1 cellular context compared by ENCODE assay signal in genomic region chr14:49768301-49769121, GRCh38.
TF ChIP-seq lines count a peak whose summit lies in the region.

No MANE protein-coding gene starts in this region.

TF ChIP-seq in HepG2, 621 proteins besides CTCF, POLR2A, EP300 and RAD21 (continued from another document and continues in another):
- TF ChIP-seq THAP9 (CRISPR knock-in tag; IDR thresholded peaks at IDR 0.05; ENCODE audit: borderline replicate concordance) (peak; percentile 78), ZFP41 (CRISPR knock-in tag; IDR thresholded peaks at IDR 0.05; ENCODE audit: borderline replicate concordance) (no peak), TCF7 (IDR thresholded peaks at IDR 0.05; ENCODE audit: low read depth) (no peak), PAX8 (CRISPR knock-in tag; IDR thresholded peaks at IDR 0.05; ENCODE audit: borderline replicate concordance) (no peak), NRL (CRISPR knock-in tag; IDR thresholded peaks at IDR 0.05; ENCODE audit: borderline replicate concordance) (no peak; the same call in 1 of the 2 replicates), PATZ1 (CRISPR knock-in tag; IDR thresholded peaks at IDR 0.05) (peak; percentile 18; the same call in 1 of the 2 replicates), MEIS1 (CRISPR knock-in tag; IDR thresholded peaks at IDR 0.05; ENCODE audit: borderline replicate concordance) (no peak), ZNF781 (CRISPR knock-in tag; IDR thresholded peaks at IDR 0.05; ENCODE audit: borderline replicate concordance, not compliant biosample characterization) (no peak), MATR3 (CRISPR knock-in tag; IDR thresholded peaks at IDR 0.05) (no peak), PCBP1 (IDR thresholded peaks at IDR 0.05; ENCODE audit: borderline replicate concordance, low read depth, low read length) (no peak), ZNF660 (CRISPR knock-in tag; IDR thresholded peaks at IDR 0.05; ENCODE audit: borderline replicate concordance, low read depth) (no peak), ZNF609 (CRISPR knock-in tag; IDR thresholded peaks at IDR 0.05; ENCODE audit: borderline replicate concordance) (no peak), CCAR2 (optimal IDR thresholded peaks at IDR 0.05; ENCODE audit: low read depth, low read length) (no peak), ETS1 (CRISPR knock-in tag; IDR thresholded peaks at IDR 0.05) (no peak; the same call in 1 of the 2 replicates), ZSCAN31 (CRISPR knock-in tag; IDR thresholded peaks at IDR 0.05; ENCODE audit: low read depth) (no peak), ZNF17 (CRISPR knock-in tag; IDR thresholded peaks at IDR 0.05) (no peak), ETV5 (CRISPR knock-in tag; IDR thresholded peaks at IDR 0.05; ENCODE audit: borderline replicate concordance) (no peak), NFE2L1 (CRISPR knock-in tag; IDR thresholded peaks at IDR 0.05; ENCODE audit: borderline replicate concordance) (no peak), ZNF772 (CRISPR knock-in tag; IDR thresholded peaks at IDR 0.05) (no peak), IRF2 (CRISPR knock-in tag; IDR thresholded peaks at IDR 0.05) (no peak), ZNF605 (CRISPR knock-in tag; IDR thresholded peaks at IDR 0.05) (no peak), ZMYM2 (CRISPR knock-in tag; IDR thresholded peaks at IDR 0.05) (no peak), GMEB1 (CRISPR knock-in tag; IDR thresholded peaks at IDR 0.05; ENCODE audit: borderline replicate concordance) (no peak), ZFP62 (CRISPR knock-in tag; IDR thresholded peaks at IDR 0.05) (no peak), ZNF850 (CRISPR knock-in tag; conservative IDR thresholded peaks at IDR 0.05) (no peak), U2AF1 (optimal IDR thresholded peaks at IDR 0.05; ENCODE audit: low read depth, low read length) (peak; percentile 87), MED8 (CRISPR knock-in tag; IDR thresholded peaks at IDR 0.05; ENCODE audit: insufficient replicate concordance) (peak; percentile 39), ZBTB8A (CRISPR knock-in tag; IDR thresholded peaks at IDR 0.05; ENCODE audit: borderline replicate concordance, low read depth) (no peak), THAP7 (CRISPR knock-in tag; IDR thresholded peaks at IDR 0.05) (no peak), ZNF562 (CRISPR knock-in tag; IDR thresholded peaks at IDR 0.05; ENCODE audit: borderline replicate concordance) (no peak), ZNF414 (CRISPR knock-in tag; IDR thresholded peaks at IDR 0.05) (no peak), ZNF790 (CRISPR knock-in tag; IDR thresholded peaks at IDR 0.05; ENCODE audit: borderline replicate concordance) (no peak), ZNF30 (CRISPR knock-in tag; IDR thresholded peaks at IDR 0.05) (no peak), ZNF788 (CRISPR knock-in tag; IDR thresholded peaks at IDR 0.05; ENCODE audit: borderline replicate concordance) (peak; percentile 40; the same call in 1 of the 2 replicates), ZNF564 (CRISPR knock-in tag; IDR thresholded peaks at IDR 0.05) (no peak), NONO (IDR thresholded peaks at IDR 0.05) (no peak), NONO (CRISPR knock-in tag; conservative IDR thresholded peaks at IDR 0.05) (peak; percentile 54; the same call in 1 of the 2 replicates), XBP1 (CRISPR knock-in tag; IDR thresholded peaks at IDR 0.05) (no peak), GABPA (IDR thresholded peaks at IDR 0.05; ENCODE audit: low read depth, low read length) (no peak), GABPA (CRISPR knock-in tag; IDR thresholded peaks at IDR 0.05; ENCODE audit: low read depth) (peak; percentile 49; the same call in 1 of the 2 replicates), ZNF256 (CRISPR knock-in tag; conservative IDR thresholded peaks at IDR 0.05) (no peak), ZFP36L1 (CRISPR knock-in tag; IDR thresholded peaks at IDR 0.05) (no peak), SAFB2 (CRISPR knock-in tag; IDR thresholded peaks at IDR 0.05; ENCODE audit: borderline replicate concordance, low read depth) (peak; percentile 11; the same call in 1 of the 2 replicates), HDAC1 (CRISPR knock-in tag; IDR thresholded peaks at IDR 0.05) (peak; percentile 80), KAT8 (CRISPR knock-in tag; IDR thresholded peaks at IDR 0.05) (no peak), HMG20B (CRISPR knock-in tag; conservative IDR thresholded peaks at IDR 0.05) (no peak), GATAD2A (CRISPR knock-in tag; IDR thresholded peaks at IDR 0.05) (no peak), ZNF773 (CRISPR knock-in tag; IDR thresholded peaks at IDR 0.05; ENCODE audit: borderline replicate concordance) (no peak; the same call in 1 of the 2 replicates), ZNF143 (CRISPR knock-in tag; IDR thresholded peaks at IDR 0.05) (no peak), XRCC5 (optimal IDR thresholded peaks at IDR 0.05; ENCODE audit: low read length) (peak; percentile 6), ZFY (CRISPR knock-in tag; IDR thresholded peaks at IDR 0.05) (no peak), THRA (CRISPR knock-in tag; IDR thresholded peaks at IDR 0.05; ENCODE audit: borderline replicate concordance) (0 out of 2 replicates have a peak, but pooled peaks have one; percentile 3), TFDP1 (CRISPR knock-in tag; IDR thresholded peaks at IDR 0.05; ENCODE audit: borderline replicate concordance) (no peak)
